In the genomic region with DNA sequence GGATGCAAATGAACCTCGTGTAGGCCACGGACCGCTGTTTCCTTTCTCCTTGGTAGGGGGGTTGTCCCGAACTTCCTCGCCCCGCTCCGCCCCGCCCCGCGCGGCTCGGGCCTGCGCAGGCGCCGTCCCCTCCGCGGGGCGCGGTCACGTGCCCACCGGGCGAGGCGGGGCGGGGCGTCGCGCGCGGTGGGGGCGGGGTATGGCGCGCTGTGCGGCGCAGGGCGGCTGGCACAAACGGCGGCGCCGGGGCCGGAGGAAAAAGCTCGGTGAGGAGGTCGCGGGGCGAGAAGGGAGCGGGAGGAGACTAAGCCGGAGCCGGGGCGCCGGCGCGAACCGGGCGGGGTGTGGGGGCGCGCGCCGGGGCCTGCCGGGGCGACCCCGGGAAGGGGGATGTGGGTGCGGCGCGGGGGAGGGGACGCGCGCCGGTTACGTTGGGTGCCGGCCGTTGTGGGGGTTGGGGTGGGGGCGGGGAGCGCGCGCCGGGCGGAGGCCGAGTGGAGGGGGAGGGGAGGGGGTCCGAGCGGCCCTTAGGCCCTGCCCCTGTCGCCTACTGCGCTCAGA, we compare ENCODE assay signal across 8 cellular contexts. TPM values are rescaled to one million over a fixed set of nuclear protein-coding genes. Genes with fewer than 3 reads are reported as not detected.
A peak's percentile ranks its signal among the peaks of the same experiment; 100 is the strongest.
DNase-seq lines count a peak whose midpoint lies in the region; ATAC-seq, FAIRE-seq and TF ChIP-seq lines count a peak whose summit lies in the region.

A gene (plus strand): TSS at position 195 of the 561 bp plus-strand sequence. CDS start 1,382 bp downstream, outside the sequence.

- H3K9me3 ChIP-seq in body of pancreas: no peaks in the 10 kb centered on the region
- no peaks in the 10 kb centered on the region for H3K9me3 ChIP-seq in stomach smooth muscle (ENCODE audit: control insufficient read depth in 2 of 2, low read length in 2 of 2)

- no peaks in the 10 kb centered on the region for H3K27me3 ChIP-seq in body of pancreas
- H3K27me3 ChIP-seq in kidney epithelial cell (ENCODE audit: control insufficient read depth, insufficient read depth, low read length): no peaks in the 10 kb centered on the region
- H3K27me3 ChIP-seq in stomach smooth muscle (ENCODE audit: control insufficient read depth in 1 of 2, insufficient read depth in 2 of 2, low read length in 2 of 2): no peaks in the 10 kb centered on the region

- H3K36me3 ChIP-seq in body of pancreas (replicated peaks in 1 of 2; ENCODE audit: insufficient read depth in 1 of 2, low read depth in 2 of 2) (no peaks in the 10 kb centered on the region), kidney epithelial cell (ENCODE audit: control insufficient read depth, insufficient read depth, low read length) (peaks cover 2% of the 10 kb centered on the region), stomach smooth muscle (ENCODE audit: control insufficient read depth in 2 of 2, insufficient read depth in 2 of 2, low read length in 2 of 2) (peaks cover 0 to 10% of the 10 kb centered on the region in 2 donors)

- intact Hi-C loops in body of pancreas (cut with DNase I): no loop called here

- H3K27ac ChIP-seq in body of pancreas: peak within 1 kb of the TSS; percentile 86 to 96 (median 91)
- peak within 1 kb of the TSS; percentile 92 for H3K27ac ChIP-seq in stomach smooth muscle (ENCODE audit: low read length)

- H3K4me3 ChIP-seq in AG10803 (ENCODE audit: low read length): peak within 1 kb of the TSS; percentile 87
- H3K4me3 ChIP-seq in body of pancreas: peak within 1 kb of the TSS; percentile 80 to 86
- H3K4me3 ChIP-seq in kidney epithelial cell (ENCODE audit: low read depth, low read length): peak within 1 kb of the TSS; percentile 98
- peak within 1 kb of the TSS; percentile 80 to 85 for H3K4me3 ChIP-seq in stomach smooth muscle (ENCODE audit: low read length in 2 of 2)

- FAIRE-seq in GM19239 (lab: Jason Lieb, UNC): no peak

- TF ChIP-seq CTCF in AG10803 (conservative IDR thresholded peaks at IDR 0.05; ENCODE audit: low read length) (no peak), body of pancreas (IDR thresholded peaks at IDR 0.05) (no peak), kidney epithelial cell (IDR thresholded peaks at IDR 0.05; ENCODE audit: insufficient read depth, low read length, poor library complexity, severe bottlenecking) (no peak)

- ATAC-seq in body of pancreas (peak; percentile 91), GM18861 (IDR thresholded peaks at IDR 0.05; ENCODE audit: unreplicated experiment) (no peak)

- 0 to 1% methylated on average over 3 to 78 of the region's 81 CpGs for WGBS in body of pancreas, 2 donors

- DNase-seq in AG10803 (ENCODE audit: low read depth): no peak
- DNase-seq in GM19239 (ENCODE audit: insufficient read length, low spot score): peak; percentile 90
- no peak for DNase-seq in HT-29 (ENCODE audit: low spot score)
- DNase-seq in body of pancreas: no peak
- DNase-seq in kidney epithelial cell (ENCODE audit: low read depth): no peak
- no peak for DNase-seq in kidney glomerular epithelial cell (lab: John Stamatoyannopoulos, UW)

- peak within 1 kb of the TSS; percentile 79 to 87 for H3K9ac ChIP-seq in stomach smooth muscle (ENCODE audit: low read length in 2 of 2)

- TF ChIP-seq POLR2A in body of pancreas (IDR thresholded peaks at IDR 0.05): peak in 2 of 3 donors; percentile 43 to 46

- H3K4me1 ChIP-seq in body of pancreas: peaks cover 50% of the 10 kb centered on the region
- H3K4me1 ChIP-seq in stomach smooth muscle (ENCODE audit: control insufficient read depth, insufficient read depth, low read length): peaks cover 52% of the 10 kb centered on the region

RNA-seq across cellular contexts. Expression of the gene that starts here (rescaled TPM):
- 258 and 264 TPM in 2 replicates for total RNA-seq in HT-29 (2014; rRNA removed; shearing (Covaris generic))
- 10 to 100 TPM; 50.8 to 51.4 TPM for total RNA-seq in body of pancreas
- 99.9 and 102 TPM in 2 replicates for total RNA-seq in kidney epithelial cell
